Comparison of ENCODE assay signal across 31 cellular contexts in genomic region chr5:26432393-26432792, GRCh38.
"Had no signal": no experiment of that assay in that cellular context is flagged by ENCODE, and none has a peak within 500 bp of the region (broad histone marks: within the 10 kb centered on the region; RNA-seq: fewer than 3 reads in every experiment).

No MANE protein-coding gene starts in this region.

- H3K27ac Mint-ChIP-seq: natural killer cell; nephron; neural progenitor cell; progenitor cell of endocrine pancreas; stimulated activated memory B cell treated with anti-CD40 and anti-IgM and Interleukin-4, amounts not matched to agents 10 μg/mL and 1 μg/mL and 100 μg/mL, for 72 hours; stimulated activated naive CD8-positive, alpha-beta T cell treated with anti-CD3 and anti-CD28 coated beads, Interleukin-15, amount 100 ng/mL, for 72 hours; type B pancreatic cell had no signal

- H2AFZ ChIP-seq: neural progenitor cell, parathyroid adenoma had no signal

- H3K27ac ChIP-seq: neural progenitor cell, ovary, parathyroid adenoma, psoas muscle, right lobe of liver, skin epidermis, spleen, suprapubic skin, testis, tibial artery, transverse colon, upper lobe of right lung, uterus had no signal

- H3K36me3 ChIP-seq: neural progenitor cell, ovary, right lobe of liver, spleen, suprapubic skin, tibial artery, transverse colon, upper lobe of right lung, uterus had no signal

- H3K4me1 ChIP-seq: neural progenitor cell, parathyroid adenoma, psoas muscle, right lobe of liver, spleen, suprapubic skin, testis, tibial artery, transverse colon, upper lobe of right lung, uterus had no signal

- H3K9me3 Mint-ChIP-seq: nephron; neural progenitor cell; stimulated activated memory B cell treated with anti-CD40 and anti-IgM and Interleukin-4, amounts not matched to agents 10 μg/mL and 1 μg/mL and 100 μg/mL, for 72 hours; type B pancreatic cell had no signal

- H3K9ac ChIP-seq: neural progenitor cell, parathyroid adenoma had no signal

- H3K4me1 Mint-ChIP-seq: natural killer cell; nephron; neural progenitor cell; stimulated activated memory B cell treated with anti-CD40 and anti-IgM and Interleukin-4, amounts not matched to agents 10 μg/mL and 1 μg/mL and 100 μg/mL, for 72 hours; stimulated activated naive CD8-positive, alpha-beta T cell treated with anti-CD3 and anti-CD28 coated beads, Interleukin-15, amount 100 ng/mL, for 72 hours had no signal

- DNase-seq: natural killer cell; occipital lobe; ovary; posterior cingulate gyrus; psoas muscle; right cardiac atrium; right lobe of liver; spleen; stimulated activated CD4-positive, alpha-beta T cell treated with anti-CD3 and anti-CD28 coated beads, Interleukin-12 subunit alpha, Interleukin-12 subunit beta, amount 100 ng/mL, for 4 hours; stimulated activated CD4-positive, alpha-beta T cell treated with anti-CD3 and anti-CD28 coated beads, Interleukin-1b, Interleukin-23, amount 100 ng/mL, for 48 hours; stimulated activated CD4-positive, alpha-beta T cell treated with anti-CD3 and anti-CD28 coated beads, Interleukin-4, amount 100 ng/mL, for 1 hour; stimulated activated CD4-positive, alpha-beta T cell treated with anti-CD3 and anti-CD28 coated beads, Interleukin-4, amount 100 ng/mL, for 4 hours; stimulated activated CD8-positive, alpha-beta memory T cell treated with anti-CD3 and anti-CD28 coated beads, Interleukin-4, amount 100 ng/mL, for 48 hours; stimulated activated naive CD4-positive, alpha-beta T cell; stimulated activated naive CD8-positive, alpha-beta T cell treated with anti-CD3 and anti-CD28 coated beads, Interleukin-15, amount 100 ng/mL, for 72 hours; stimulated activated naive CD8-positive, alpha-beta T cell treated with anti-CD3 and anti-CD28 coated beads, Interleukin-15, Interleukin-2, amounts not matched to agents 100 U/mL and 50 U/mL, for 24 hours; substantia nigra; testis; tibial artery; transverse colon; upper lobe of right lung; uterus had no signal

- ATAC-seq: natural killer cell; psoas muscle; right cardiac atrium; right lobe of liver; stimulated activated memory B cell treated with anti-CD40 and anti-IgM and Interleukin-4, amounts not matched to agents 10 μg/mL and 1 μg/mL and 100 μg/mL, for 72 hours; stimulated activated naive CD8-positive, alpha-beta T cell treated with anti-CD3 and anti-CD28 coated beads, Interleukin-15, amount 100 ng/mL, for 72 hours; stimulated activated naive CD8-positive, alpha-beta T cell treated with anti-CD3 and anti-CD28 coated beads, Interleukin-15, Interleukin-2, amounts not matched to agents 100 U/mL and 50 U/mL, for 24 hours; upper lobe of right lung had no signal

- H3K4me3 Mint-ChIP-seq: natural killer cell; nephron; neural progenitor cell; stimulated activated memory B cell treated with anti-CD40 and anti-IgM and Interleukin-4, amounts not matched to agents 10 μg/mL and 1 μg/mL and 100 μg/mL, for 72 hours; stimulated activated naive CD8-positive, alpha-beta T cell treated with anti-CD3 and anti-CD28 coated beads, Interleukin-15, amount 100 ng/mL, for 72 hours; type B pancreatic cell had no signal

- H3K4me3 ChIP-seq: neural progenitor cell, ovary, psoas muscle, right lobe of liver, skin epidermis, smooth muscle cell, spleen, suprapubic skin, testis, tibial artery, transverse colon, upper lobe of right lung, uterus had no signal

- H3K36me3 Mint-ChIP-seq: neural progenitor cell; stimulated activated memory B cell treated with anti-CD40 and anti-IgM and Interleukin-4, amounts not matched to agents 10 μg/mL and 1 μg/mL and 100 μg/mL, for 72 hours; type B pancreatic cell had no signal

- H3K27me3 ChIP-seq: neural progenitor cell, ovary, right lobe of liver, spleen, suprapubic skin, testis, tibial artery, transverse colon, upper lobe of right lung, uterus had no signal

- H3K79me2 ChIP-seq: parathyroid adenoma had no signal

- H3K4me2 ChIP-seq: neural progenitor cell, smooth muscle cell had no signal

- H3K27me3 Mint-ChIP-seq: progenitor cell of endocrine pancreas; stimulated activated memory B cell treated with anti-CD40 and anti-IgM and Interleukin-4, amounts not matched to agents 10 μg/mL and 1 μg/mL and 100 μg/mL, for 72 hours; stimulated activated naive CD8-positive, alpha-beta T cell treated with anti-CD3 and anti-CD28 coated beads, Interleukin-15, amount 100 ng/mL, for 72 hours; type B pancreatic cell had no signal

- H3K9me3 ChIP-seq: ovary, right lobe of liver, suprapubic skin, testis, transverse colon, upper lobe of right lung, uterus had no signal
